12 cellular contexts compared by ENCODE assay signal in the genomic region with DNA sequence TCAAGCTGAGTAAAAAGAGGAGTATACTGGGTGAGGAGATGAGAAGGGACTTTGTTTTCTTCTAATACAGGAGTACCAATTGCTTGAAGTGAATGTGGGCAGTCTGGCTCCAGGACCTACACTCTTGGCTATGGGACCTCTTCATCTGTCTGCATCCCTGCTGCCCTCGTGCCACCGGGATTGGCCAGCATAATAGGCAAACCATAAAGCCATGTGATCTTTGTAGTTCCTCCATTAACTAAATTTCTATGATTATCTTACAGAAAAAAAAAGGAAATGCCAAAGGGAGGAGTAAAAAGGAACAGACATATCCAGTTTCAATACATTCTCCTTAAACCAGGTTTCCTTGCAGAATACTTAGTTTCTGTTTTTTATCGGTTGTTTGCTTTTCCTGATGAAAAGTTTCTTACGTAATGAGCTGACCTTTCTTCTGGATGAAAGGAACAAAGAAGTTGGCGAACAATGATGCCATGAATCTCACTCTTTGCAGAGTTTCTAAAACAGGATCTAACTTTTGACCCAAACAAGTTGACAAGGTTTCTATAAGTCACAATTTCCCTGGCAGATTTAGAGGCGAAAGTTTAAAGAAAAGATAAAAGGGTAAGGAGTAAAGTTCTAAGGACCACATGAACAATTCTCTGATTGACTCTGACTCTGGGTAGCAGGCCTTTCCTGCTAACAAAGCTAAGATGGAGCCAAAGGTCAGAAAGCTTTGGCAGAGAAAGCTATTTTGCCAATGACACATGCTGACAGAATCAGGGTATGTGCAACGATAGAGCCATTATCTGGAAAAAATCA. TPM values are rescaled to one million over a fixed set of nuclear protein-coding genes. Genes with fewer than 3 reads are reported as not detected.
DNase-seq lines count a peak whose midpoint lies in the region; ATAC-seq and TF ChIP-seq lines count a peak whose summit lies in the region.
"Had no signal": no experiment of that assay in that cellular context is flagged by ENCODE, and none has a peak within 500 bp of the region (broad histone marks: within the 10 kb centered on the region; RNA-seq: fewer than 3 reads in every experiment).

No MANE protein-coding gene starts in this region.

- H3K36me3 ChIP-seq in MG63 (peaks cover 14% of the 10 kb centered on the region), ectodermal cell (ENCODE audit: control insufficient read depth, insufficient read depth, low read length) (peaks cover 10% of the 10 kb centered on the region)

- H3K9me3 Mint-ChIP-seq in nephron, result no peaks in the 10 kb centered on the region
- H3K9me3 Mint-ChIP-seq: CD8-positive, alpha-beta memory T cell; stimulated activated naive CD8-positive, alpha-beta T cell treated with anti-CD3 and anti-CD28 coated beads, Interleukin-15, amount 100 ng/mL, for 72 hours had no signal

- no peak for TF ChIP-seq CTCF in AG04450 (IDR thresholded peaks at IDR 0.05; ENCODE audit: low read depth, low read length)
- no peak for TF ChIP-seq CTCF in nephron (IDR thresholded peaks at IDR 0.05; ENCODE audit: unreplicated experiment in 3 of 3)

- H3K27ac ChIP-seq in AG04450 (ENCODE audit: low read depth, low read length) (no peak overlapping the region), ectodermal cell (ENCODE audit: insufficient read depth, low read depth, low read length, poor library complexity, severe bottlenecking) (peak overlapping the region; percentile 87)
- H3K27ac ChIP-seq: psoas muscle had no signal

- peaks cover 3% of the 10 kb centered on the region for H3K27me3 Mint-ChIP-seq in nephron (ENCODE audit: low read depth)
- H3K27me3 Mint-ChIP-seq: stimulated activated naive CD8-positive, alpha-beta T cell treated with anti-CD3 and anti-CD28 coated beads, Interleukin-15, amount 100 ng/mL, for 72 hours had no signal

- DNase-seq in AG04450 (ENCODE audit: low read depth, low spot score) (peak; percentile 60), MG63 (peak; percentile 60), NCI-H1092 treated with DMSO at 0.1 percent for 48 hours (lab: John Stamatoyannopoulos, UW) (no peak), posterior vena cava (ENCODE audit: low spot score) (no peak)
- DNase-seq in activated naive CD4-positive, alpha-beta T cell (lab: John Stamatoyannopoulos, UW), result no peak
- DNase-seq: CD8-positive, alpha-beta memory T cell; NCI-H187 treated with DMSO at 0.1 percent for 48 hours; psoas muscle; stimulated activated naive CD8-positive, alpha-beta T cell treated with anti-CD3 and anti-CD28 coated beads, Interleukin-15, amount 100 ng/mL, for 72 hours had no signal

- WGBS in ectodermal cell, 2 experiments, result 78 to 80% methylated on average over 7 of the region's 7 CpGs

- H3K4me1 Mint-ChIP-seq in nephron, result peaks cover 37% of the 10 kb centered on the region
- H3K4me1 Mint-ChIP-seq: CD8-positive, alpha-beta memory T cell; stimulated activated naive CD8-positive, alpha-beta T cell treated with anti-CD3 and anti-CD28 coated beads, Interleukin-15, amount 100 ng/mL, for 72 hours had no signal

- H3K27me3 ChIP-seq in AG04450 (ENCODE audit: control insufficient read depth, insufficient read depth, low read length) (no peaks in the 10 kb centered on the region), MG63 (no peaks in the 10 kb centered on the region), ectodermal cell (ENCODE audit: control insufficient read depth, insufficient read depth, low read length, poor library complexity, severe bottlenecking) (no peaks in the 10 kb centered on the region)

- H3K4me1 ChIP-seq in ectodermal cell (ENCODE audit: control insufficient read depth, insufficient read depth, low read length), result peaks cover 28% of the 10 kb centered on the region

- H3K36me3 Mint-ChIP-seq in nephron (ENCODE audit: low read depth), result peaks cover 92% of the 10 kb centered on the region
- H3K36me3 Mint-ChIP-seq: CD8-positive, alpha-beta memory T cell had no signal

- no peak for ATAC-seq in GM21515 (IDR thresholded peaks at IDR 0.05; ENCODE audit: unreplicated experiment)
- ATAC-seq: psoas muscle; stimulated activated naive CD8-positive, alpha-beta T cell treated with anti-CD3 and anti-CD28 coated beads, Interleukin-15, amount 100 ng/mL, for 72 hours had no signal

- H3K4me3 Mint-ChIP-seq in nephron, result no peak overlapping the region
- H3K4me3 Mint-ChIP-seq: CD8-positive, alpha-beta memory T cell; stimulated activated naive CD8-positive, alpha-beta T cell treated with anti-CD3 and anti-CD28 coated beads, Interleukin-15, amount 100 ng/mL, for 72 hours had no signal

- H3K9me3 ChIP-seq in AG04450 (ENCODE audit: control insufficient read depth, insufficient read depth, low read length) (no peaks in the 10 kb centered on the region), MG63 (no peaks in the 10 kb centered on the region), ectodermal cell (ENCODE audit: control insufficient read depth, low read length) (no peaks in the 10 kb centered on the region)
- H3K9me3 ChIP-seq: psoas muscle had no signal

- intact Hi-C loops in posterior vena cava (cut with DNase I), result loop anchor here in 1 of 2 donors (10.0 kb wide), 1 partner anchor 66 kb away; no protein-coding TSS in a partner anchor

- H3K4me3 ChIP-seq in AG04450 (ENCODE audit: low read depth, low read length), result no peak overlapping the region
- no peak overlapping the region for H3K4me3 ChIP-seq in MG63
- no peak overlapping the region for H3K4me3 ChIP-seq in ectodermal cell (ENCODE audit: insufficient read depth, low read depth, low read length)
- H3K4me3 ChIP-seq: psoas muscle had no signal

- CTCF ChIA-PET in AG04450 (lab: Charles Lee), result interaction anchor here (0.7 to 1.0 kb wide), 2 partner anchors 11 to 197 kb away, joined by 3 to 5 read pairs; no protein-coding TSS in a partner anchor

- POLR2A ChIA-PET in AG04450 (lab: Yijun Ruan, JAX), result interaction anchor here (1.0 to 1.3 kb wide), 2 partner anchors 10 to 46 kb away, joined by 3 to 5 read pairs; no protein-coding TSS in a partner anchor

- H3K27ac Mint-ChIP-seq in nephron, result peak overlapping the region in 2 of 3 experiments; percentile 20 to 60
- H3K27ac Mint-ChIP-seq: CD8-positive, alpha-beta memory T cell; stimulated activated naive CD8-positive, alpha-beta T cell treated with anti-CD3 and anti-CD28 coated beads, Interleukin-15, amount 100 ng/mL, for 72 hours had no signal

RNA-seq across cellular contexts. Expression of a gene that starts 54.1 kb away (rescaled TPM):
- 266 and 290 TPM in 2 replicates for polyA plus RNA-seq in AG04450 (2011; rRNA removed)
- 418 and 582 TPM in 2 replicates for polyA minus RNA-seq in AG04450 (2011; rRNA and poly(A)+ RNA removed)
- total RNA-seq in MG63 (2014; rRNA removed; shearing (Covaris generic); ENCODE audit: low replicate concordance), result 18.9 and 22.7 TPM in 2 replicates
- polyA plus RNA-seq in ectodermal cell (2013, experiment 1 of 4), result 107 TPM
- polyA plus RNA-seq in ectodermal cell (2013, experiment 2 of 4), result 105 TPM
- 85.6 TPM for polyA plus RNA-seq in ectodermal cell (2013, experiment 3 of 4)
- 100 TPM for polyA plus RNA-seq in ectodermal cell (2013, experiment 4 of 4)
- 100 to 1,000 TPM; 109 to 176 TPM for total RNA-seq in posterior vena cava
- total RNA-seq: CD8-positive, alpha-beta memory T cell had no signal

RNA-seq across cellular contexts. Expression of a gene that starts 57.9 kb away (rescaled TPM):
- 134 and 169 TPM in 2 replicates for polyA plus RNA-seq in AG04450 (2011; rRNA removed)
- polyA minus RNA-seq in AG04450 (2011; rRNA and poly(A)+ RNA removed), result 59.5 and 74.6 TPM in 2 replicates
- total RNA-seq in MG63 (2014; rRNA removed; shearing (Covaris generic); ENCODE audit: low replicate concordance), result 8.7 and 44.3 TPM in 2 replicates
- polyA plus RNA-seq in ectodermal cell (2013, experiment 1 of 4), result 117 TPM
- 128 TPM for polyA plus RNA-seq in ectodermal cell (2013, experiment 2 of 4)
- polyA plus RNA-seq in ectodermal cell (2013, experiment 3 of 4), result 86.4 TPM
- polyA plus RNA-seq in ectodermal cell (2013, experiment 4 of 4), result 90.2 TPM
- total RNA-seq in posterior vena cava, result 10 to 100 TPM; 60.4 to 60.9 TPM

Comparison
In these comparisons a context has a peak if more than half of its experiments do, and no peak if none do; other contexts are left out.
1. DNase-seq: peak in AG04450 (single experiment) and MG63 (single experiment); none in NCI-H1092 treated with DMSO at 0.1 percent for 48 hours (single experiment), posterior vena cava (single experiment) and activated naive CD4-positive, alpha-beta T cell (0 of 4).